1 cellular context compared by ENCODE assay signal in the genomic region with DNA sequence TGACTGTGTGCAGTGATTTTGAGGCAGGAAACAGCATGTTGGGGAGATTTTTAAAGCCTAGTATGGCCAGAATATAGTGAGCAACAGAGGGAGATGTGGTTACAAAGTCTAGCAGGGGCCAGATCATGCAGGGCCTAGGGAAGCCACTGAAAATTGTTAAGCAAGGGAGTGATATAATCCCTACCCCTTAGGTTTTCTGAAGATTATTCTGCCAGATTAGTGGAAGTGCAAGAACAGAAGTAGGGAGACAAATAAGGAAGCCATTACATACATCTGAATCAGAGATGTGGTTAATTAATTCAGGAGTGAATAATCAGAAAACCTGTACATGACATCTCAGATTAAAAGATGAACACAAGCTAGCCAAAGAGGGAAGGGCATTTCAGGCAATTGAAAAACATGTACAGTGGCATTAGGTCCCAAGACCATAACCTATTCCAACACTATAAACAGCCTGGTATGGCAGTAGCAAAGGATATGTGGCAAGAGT.
TF ChIP-seq lines count a peak whose summit lies in the region.

No MANE protein-coding gene starts in this region.

TF ChIP-seq in H1, 55 proteins besides CTCF, POLR2A, EP300 and RAD21 (continued from another document):
- TF ChIP-seq, protein P1, sequence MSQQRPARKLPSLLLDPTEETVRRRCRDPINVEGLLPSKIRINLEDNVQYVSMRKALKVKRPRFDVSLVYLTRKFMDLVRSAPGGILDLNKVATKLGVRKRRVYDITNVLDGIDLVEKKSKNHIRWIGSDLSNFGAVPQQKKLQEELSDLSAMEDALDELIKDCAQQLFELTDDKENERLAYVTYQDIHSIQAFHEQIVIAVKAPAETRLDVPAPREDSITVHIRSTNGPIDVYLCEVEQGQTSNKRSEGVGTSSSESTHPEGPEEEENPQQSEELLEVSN (IDR thresholded peaks at IDR 0.05) = no peak
- no peak for TF ChIP-seq TBP (IDR thresholded peaks at IDR 0.05; ENCODE audit: low read depth, low read length)
- TF ChIP-seq TAF1 (IDR thresholded peaks at IDR 0.05; ENCODE audit: low read depth, low read length) = no peak
- no peak for TF ChIP-seq KDM5A (IDR thresholded peaks at IDR 0.05; ENCODE audit: low read length)
- no peak for TF ChIP-seq SRF (IDR thresholded peaks at IDR 0.05; ENCODE audit: low read depth, low read length)
- TF ChIP-seq HDAC6 (IDR thresholded peaks at IDR 0.05; ENCODE audit: low read depth, low read length) = no peak
